In the genomic region with DNA sequence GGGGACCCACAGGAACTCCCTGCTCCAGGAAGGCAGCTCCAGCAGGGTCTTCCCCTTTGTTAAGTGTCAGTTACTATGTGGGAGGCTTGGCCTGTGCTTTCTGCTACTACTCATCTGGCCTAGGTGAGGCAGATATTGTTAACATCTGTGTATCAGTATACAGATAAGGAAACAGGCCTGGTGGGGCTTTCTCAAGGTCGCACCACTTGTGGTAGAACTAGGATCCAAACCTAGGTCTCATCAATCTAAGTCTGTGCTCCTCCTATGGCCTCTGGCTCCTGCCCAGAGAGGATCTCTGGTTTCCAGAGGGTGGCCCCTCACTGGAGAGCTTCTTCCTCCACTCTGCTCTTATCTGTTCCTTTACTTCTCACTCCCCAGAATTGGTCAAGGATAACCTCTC, we compare ENCODE assay signal across 19 cellular contexts.
"Had no signal": no experiment of that assay in that cellular context is flagged by ENCODE, and none has a peak within 500 bp of the region (broad histone marks: within the 10 kb centered on the region; RNA-seq: fewer than 3 reads in every experiment).

No MANE protein-coding gene starts in this region.

- DNase-seq: activated CD4-positive, alpha-beta T cell treated with anti-CD3 and anti-CD28 coated beads, Interleukin-2, amount 10 ng/mL, durations not matched to agents 24 days and 14 days; activated CD4-positive, CD25-positive, alpha-beta regulatory T cell; activated effector memory CD4-positive, alpha-beta T cell treated with anti-CD3 and anti-CD28 coated beads, Interleukin-2, amount 50 U/mL, for 16 hours; amniotic stem cell; dermis blood vessel endothelial cell; effector memory CD8-positive, alpha-beta T cell; foreskin fibroblast; naive thymus-derived CD8-positive, alpha-beta T cell; sigmoid colon; stimulated activated naive CD4-positive, alpha-beta T cell; T-cell; T1000; tibial artery had no signal

- H3K4me3 ChIP-seq: cardiac muscle cell, pancreas, sigmoid colon, SK-N-MC, tibial artery had no signal

- H3K27ac Mint-ChIP-seq: activated naive CD8-positive, alpha-beta T cell; memory B cell; T-cell had no signal

- ATAC-seq: effector memory CD8-positive, alpha-beta T cell; naive thymus-derived CD8-positive, alpha-beta T cell; T-cell had no signal

- H3K36me3 ChIP-seq: cardiac muscle cell, pancreas, sigmoid colon had no signal

- H3K9me3 ChIP-seq: pancreas, sigmoid colon, tibial artery had no signal

- H3K9me3 Mint-ChIP-seq: activated CD4-positive, alpha-beta T cell treated with anti-CD3 and anti-CD28 coated beads, Interleukin-2, amount 10 ng/mL, durations not matched to agents 24 days and 14 days; effector memory CD8-positive, alpha-beta T cell; memory B cell; naive thymus-derived CD8-positive, alpha-beta T cell; T-cell had no signal

- H3K36me3 Mint-ChIP-seq: activated naive CD8-positive, alpha-beta T cell; naive thymus-derived CD8-positive, alpha-beta T cell; T-cell had no signal

- H3K27ac ChIP-seq: cardiac muscle cell, epithelial cell of prostate, sigmoid colon, SK-N-MC, tibial artery had no signal

- H3K27me3 ChIP-seq: pancreas, tibial artery had no signal
